In the genomic region with DNA sequence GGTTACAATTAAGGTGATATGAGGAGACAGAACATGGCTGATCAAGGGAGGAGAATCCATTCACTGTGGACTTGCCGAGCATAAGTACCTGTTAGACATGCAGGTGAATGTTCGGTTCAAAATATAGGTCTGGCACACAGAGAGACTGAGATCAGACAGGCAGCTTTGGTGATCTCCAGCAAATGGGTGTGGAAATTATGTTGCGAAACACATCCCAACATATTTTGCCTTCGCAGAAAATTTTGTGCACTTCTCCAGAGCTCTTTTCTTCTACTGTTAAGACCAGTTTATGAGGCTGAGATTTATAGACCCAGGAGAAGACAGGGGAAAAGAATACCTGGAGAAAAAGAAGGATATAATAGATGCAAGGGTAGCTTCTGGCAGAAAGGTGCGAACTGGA, we compare ENCODE assay signal across 22 cellular contexts.
"Had no signal": no experiment of that assay in that cellular context is flagged by ENCODE, and none has a peak within 500 bp of the region (broad histone marks: within the 10 kb centered on the region; RNA-seq: fewer than 3 reads in every experiment).

No MANE protein-coding gene starts in this region.

- H3K27ac Mint-ChIP-seq: memory B cell; naive thymus-derived CD4-positive, alpha-beta T cell; natural killer cell treated with Interleukin-12 subunit alpha and Interleukin-12 subunit beta and Interleukin-15 and Interleukin-18, amount 100 ng/mL, for 72 hours; progenitor cell of endocrine pancreas; stimulated activated effector memory CD8-positive, alpha-beta T cell treated with anti-CD3 and anti-CD28 coated beads, Interleukin-12 subunit alpha, Interleukin-12 subunit beta, amount 100 ng/mL, for 72 hours; stimulated activated naive CD8-positive, alpha-beta T cell treated with anti-CD3 and anti-CD28 coated beads, Interleukin-15, Interleukin-2, amounts not matched to agents 100 ng/mL and 50 ng/mL, for 24 hours had no signal

- H3K9me3 ChIP-seq: left ventricle myocardium inferior, mucosa of descending colon, ovary, right atrium auricular region, spleen, suprapubic skin, thoracic aorta, tibial artery, upper lobe of right lung had no signal

- FAIRE-seq: small intestine had no signal

- H3K9me3 Mint-ChIP-seq: memory B cell; naive thymus-derived CD4-positive, alpha-beta T cell; natural killer cell treated with Interleukin-12 subunit alpha and Interleukin-12 subunit beta and Interleukin-15 and Interleukin-18, amount 100 ng/mL, for 72 hours; stimulated activated effector memory CD8-positive, alpha-beta T cell treated with anti-CD3 and anti-CD28 coated beads, Interleukin-12 subunit alpha, Interleukin-12 subunit beta, amount 100 ng/mL, for 72 hours; stimulated activated naive CD8-positive, alpha-beta T cell treated with anti-CD3 and anti-CD28 coated beads, Interleukin-15, Interleukin-2, amounts not matched to agents 100 ng/mL and 50 ng/mL, for 24 hours had no signal

- H3K27ac ChIP-seq: hepatocyte, left ventricle myocardium inferior, ovary, right atrium auricular region, spleen, suprapubic skin, thoracic aorta, tibial artery, upper lobe of right lung had no signal

- H3K4me1 ChIP-seq: left ventricle myocardium inferior, right atrium auricular region, spleen, suprapubic skin, tibial artery, upper lobe of right lung had no signal

- H3K36me3 Mint-ChIP-seq: naive thymus-derived CD4-positive, alpha-beta T cell; natural killer cell treated with Interleukin-12 subunit alpha and Interleukin-12 subunit beta and Interleukin-15 and Interleukin-18, amount 100 ng/mL, for 72 hours; stimulated activated effector memory CD8-positive, alpha-beta T cell treated with anti-CD3 and anti-CD28 coated beads, Interleukin-12 subunit alpha, Interleukin-12 subunit beta, amount 100 ng/mL, for 72 hours had no signal

- ATAC-seq: mucosa of descending colon; naive thymus-derived CD4-positive, alpha-beta T cell; natural killer cell treated with Interleukin-12 subunit alpha and Interleukin-12 subunit beta and Interleukin-15 and Interleukin-18, amount 100 ng/mL, for 72 hours; sciatic nerve; upper lobe of right lung had no signal

- H3K4me3 Mint-ChIP-seq: memory B cell; naive thymus-derived CD4-positive, alpha-beta T cell; natural killer cell treated with Interleukin-12 subunit alpha and Interleukin-12 subunit beta and Interleukin-15 and Interleukin-18, amount 100 ng/mL, for 72 hours; stimulated activated effector memory CD8-positive, alpha-beta T cell treated with anti-CD3 and anti-CD28 coated beads, Interleukin-12 subunit alpha, Interleukin-12 subunit beta, amount 100 ng/mL, for 72 hours; stimulated activated naive CD8-positive, alpha-beta T cell treated with anti-CD3 and anti-CD28 coated beads, Interleukin-15, Interleukin-2, amounts not matched to agents 100 ng/mL and 50 ng/mL, for 24 hours had no signal

- H3K36me3 ChIP-seq: left ventricle myocardium inferior, ovary, right atrium auricular region, spleen, suprapubic skin, thoracic aorta, tibial artery, upper lobe of right lung had no signal

- H3K27me3 Mint-ChIP-seq: memory B cell; progenitor cell of endocrine pancreas; stimulated activated naive CD8-positive, alpha-beta T cell treated with anti-CD3 and anti-CD28 coated beads, Interleukin-15, Interleukin-2, amounts not matched to agents 100 ng/mL and 50 ng/mL, for 24 hours had no signal

- DNase-seq: islet precursor cell; left ventricle myocardium inferior; midbrain; mucosa of descending colon; naive thymus-derived CD4-positive, alpha-beta T cell; ovary; small intestine; spleen; stimulated activated CD4-positive, alpha-beta T cell treated with anti-CD3 and anti-CD28 coated beads, Interleukin-4, amount 100 ng/mL, for 24 hours; stimulated activated naive CD4-positive, alpha-beta T cell; tibial artery; upper lobe of right lung had no signal

- H2AFZ ChIP-seq: hepatocyte had no signal

- H3K79me2 ChIP-seq: hepatocyte had no signal

- H3K4me1 Mint-ChIP-seq: memory B cell; naive thymus-derived CD4-positive, alpha-beta T cell; stimulated activated effector memory CD8-positive, alpha-beta T cell treated with anti-CD3 and anti-CD28 coated beads, Interleukin-12 subunit alpha, Interleukin-12 subunit beta, amount 100 ng/mL, for 72 hours had no signal

- H3K27me3 ChIP-seq: hepatocyte, ovary, right atrium auricular region, spleen, suprapubic skin, tibial artery, upper lobe of right lung had no signal

- H3K4me2 ChIP-seq: hepatocyte had no signal

- H3K4me3 ChIP-seq: hepatocyte, left ventricle myocardium inferior, mucosa of descending colon, ovary, right atrium auricular region, spleen, suprapubic skin, thoracic aorta, tibial artery, upper lobe of right lung had no signal
